30 cellular contexts compared by ENCODE assay signal in genomic region chr15:52146776-52147175, GRCh38. TPM values are rescaled to one million over a fixed set of nuclear protein-coding genes. Genes with fewer than 3 reads are reported as not detected.
"Had no signal": no experiment of that assay in that cellular context is flagged by ENCODE, and none has a peak within 500 bp of the region (broad histone marks: within the 10 kb centered on the region; RNA-seq: fewer than 3 reads in every experiment).

No MANE protein-coding gene starts in this region.

- H3K27ac ChIP-seq: brain microvascular endothelial cell, KMS-11, SJCRH30, SK-N-MC had no signal

- H3K27me3 Mint-ChIP-seq: activated CD4-positive, alpha-beta T cell treated with anti-CD3 and anti-CD28 coated beads for 36 hours; activated CD4-positive, alpha-beta T cell treated with anti-CD3 and anti-CD28 coated beads, Interleukin-2, amount 10 ng/mL, durations not matched to agents 7 days and 5 days; activated naive CD4-positive, alpha-beta T cell treated with anti-CD3 and anti-CD28 coated beads, Interleukin-2, amount 10 ng/mL, durations not matched to agents 7 days and 5 days; activated naive CD8-positive, alpha-beta T cell; activated naive CD8-positive, alpha-beta T cell treated with anti-CD3 and anti-CD28 coated beads, Interleukin-2, amount 50 U/mL, for 24 hours had no signal

- DNase-seq: activated CD4-positive, alpha-beta T cell treated with anti-CD3 and anti-CD28 coated beads for 36 hours; activated CD4-positive, alpha-beta T cell treated with anti-CD3 and anti-CD28 coated beads, Interleukin-2, amount 10 ng/mL, durations not matched to agents 7 days and 5 days; activated CD4-positive, alpha-beta T cell treated with anti-CD3 and anti-CD28 coated beads, Interleukin-2, amount 50 U/mL, for 48 hours; activated CD8-positive, alpha-beta memory T cell treated with anti-CD3 and anti-CD28 coated beads, Interleukin-2, amount 50 U/mL, for 4 hours; activated CD8-positive, alpha-beta T cell treated with anti-CD3 and anti-CD28 coated beads, Interleukin-2, amount 10 ng/mL, durations not matched to agents 7 days and 5 days; activated effector memory CD4-positive, alpha-beta T cell treated with Interleukin-2 at 50 U/mL for 16 hours; activated naive CD4-positive, alpha-beta T cell treated with anti-CD3 and anti-CD28 coated beads, Interleukin-2, amount 10 ng/mL, durations not matched to agents 7 days and 5 days; activated naive CD8-positive, alpha-beta T cell treated with anti-CD3 and anti-CD28 coated beads, Interleukin-2, amount 50 U/mL, for 24 hours; activated T-cell treated with anti-CD3 and anti-CD28 coated beads, Interleukin-2, amount 50 U/mL, for 48 hours; anterior cingulate cortex; brain microvascular endothelial cell; central memory CD4-positive, alpha-beta T cell; MM.1S; MV-4-11; NCI-H1092; NCI-H1417 treated with DMSO at 0.1 percent for 48 hours; NCI-H1694; NCI-H1930; NCI-H2081 treated with DMSO at 0.1 percent for 48 hours; NCI-H226; NCI-H446 treated with DMSO at 0.1 percent for 48 hours; NCI-H524; SHP77; SJCRH30 had no signal

- H3K4me3 Mint-ChIP-seq: activated CD4-positive, alpha-beta T cell treated with anti-CD3 and anti-CD28 coated beads for 36 hours; activated CD4-positive, alpha-beta T cell treated with anti-CD3 and anti-CD28 coated beads, Interleukin-2, amount 10 ng/mL, durations not matched to agents 7 days and 5 days; activated CD8-positive, alpha-beta T cell treated with anti-CD3 and anti-CD28 coated beads, Interleukin-2, amount 10 ng/mL, durations not matched to agents 7 days and 5 days; activated naive CD4-positive, alpha-beta T cell treated with anti-CD3 and anti-CD28 coated beads, Interleukin-2, amount 10 ng/mL, durations not matched to agents 7 days and 5 days; activated naive CD8-positive, alpha-beta T cell; activated naive CD8-positive, alpha-beta T cell treated with anti-CD3 and anti-CD28 coated beads, Interleukin-2, amount 50 U/mL, for 24 hours had no signal

- H3K27me3 ChIP-seq: brain microvascular endothelial cell, SJCRH30 had no signal

- H3K27ac Mint-ChIP-seq: activated CD4-positive, alpha-beta T cell treated with anti-CD3 and anti-CD28 coated beads for 36 hours; activated CD4-positive, alpha-beta T cell treated with anti-CD3 and anti-CD28 coated beads, Interleukin-2, amount 10 ng/mL, durations not matched to agents 7 days and 5 days; activated CD8-positive, alpha-beta T cell treated with anti-CD3 and anti-CD28 coated beads, Interleukin-2, amount 10 ng/mL, durations not matched to agents 7 days and 5 days; activated naive CD4-positive, alpha-beta T cell treated with anti-CD3 and anti-CD28 coated beads, Interleukin-2, amount 10 ng/mL, durations not matched to agents 7 days and 5 days; activated naive CD8-positive, alpha-beta T cell; activated naive CD8-positive, alpha-beta T cell treated with anti-CD3 and anti-CD28 coated beads, Interleukin-2, amount 50 U/mL, for 24 hours had no signal

- H3K9me3 Mint-ChIP-seq: activated naive CD4-positive, alpha-beta T cell treated with anti-CD3 and anti-CD28 coated beads, Interleukin-2, amount 10 ng/mL, durations not matched to agents 7 days and 5 days; activated naive CD8-positive, alpha-beta T cell treated with anti-CD3 and anti-CD28 coated beads, Interleukin-2, amount 50 U/mL, for 24 hours had no signal

- H3K9ac ChIP-seq: KMS-11 had no signal

- H3K4me1 Mint-ChIP-seq: activated CD4-positive, alpha-beta T cell treated with anti-CD3 and anti-CD28 coated beads for 36 hours; activated CD4-positive, alpha-beta T cell treated with anti-CD3 and anti-CD28 coated beads, Interleukin-2, amount 10 ng/mL, durations not matched to agents 7 days and 5 days; activated naive CD4-positive, alpha-beta T cell treated with anti-CD3 and anti-CD28 coated beads, Interleukin-2, amount 10 ng/mL, durations not matched to agents 7 days and 5 days; activated naive CD8-positive, alpha-beta T cell treated with anti-CD3 and anti-CD28 coated beads, Interleukin-2, amount 50 U/mL, for 24 hours had no signal

- H3K4me2 ChIP-seq: KMS-11 had no signal

- ATAC-seq: activated CD4-positive, alpha-beta T cell treated with anti-CD3 and anti-CD28 coated beads for 36 hours; activated CD4-positive, CD25-positive, alpha-beta regulatory T cell treated with anti-CD3 and anti-CD28 coated beads, Interleukin-2, amount 50 U/mL, for 24 hours; activated CD8-positive, alpha-beta T cell treated with anti-CD3 and anti-CD28 coated beads, Interleukin-2, amount 10 ng/mL, durations not matched to agents 7 days and 5 days; activated naive CD8-positive, alpha-beta T cell treated with anti-CD3 and anti-CD28 coated beads, Interleukin-2, amount 50 U/mL, for 24 hours; Panc1 had no signal

- H3K4me3 ChIP-seq: SJCRH30, SK-N-MC had no signal

RNA-seq across cellular contexts. Expression of gene BCL2L10, which starts 34.2 kb away (rescaled TPM):
- total RNA-seq: activated CD4-positive, alpha-beta T cell treated with anti-CD3 and anti-CD28 coated beads for 36 hours; T-helper 1 cell treated with Interleukin-12 subunit alpha and Interleukin-12 subunit beta and Interleukin-4 antibody, amounts not matched to agents 30 ng/mL and 1 ng/mL, for 36 hours had no signal
